Comparison of ENCODE assay signal across 29 cellular contexts in genomic region chr13:20709369-20709768, GRCh38. TPM values are rescaled to one million over a fixed set of nuclear protein-coding genes. Genes with fewer than 3 reads are reported as not detected.
DNase-seq lines count a peak whose midpoint lies in the region; ATAC-seq and TF ChIP-seq lines count a peak whose summit lies in the region.
"Had no signal": no experiment of that assay in that cellular context is flagged by ENCODE, and none has a peak within 500 bp of the region (broad histone marks: within the 10 kb centered on the region; RNA-seq: fewer than 3 reads in every experiment).

No MANE protein-coding gene starts in this region.

- H3K36me3 ChIP-seq in GM23248 (ENCODE audit: low read depth) = no peaks in the 10 kb centered on the region
- H3K36me3 ChIP-seq in adipocyte (ENCODE audit: control insufficient read depth, insufficient read depth, low read length, severe bottlenecking) = no peaks in the 10 kb centered on the region
- no peaks in the 10 kb centered on the region for H3K36me3 ChIP-seq in esophagus muscularis mucosa
- H3K36me3 ChIP-seq in skeletal muscle satellite cell (ENCODE audit: insufficient read depth, low read length) = no peaks in the 10 kb centered on the region
- no peaks in the 10 kb centered on the region for H3K36me3 ChIP-seq in brain microvascular endothelial cell (replicated peaks)
- H3K36me3 ChIP-seq: BLaER1 treated with 17β-estradiol and CSF1 and Interleukin-3, amounts not matched to agents 10 nM and 100 nM; colonic mucosa; prostate gland had no signal

- H3K9me3 ChIP-seq in GM23248 (ENCODE audit: low read depth) = no peaks in the 10 kb centered on the region
- H3K9me3 ChIP-seq in adipocyte (ENCODE audit: control insufficient read depth, low read length) = no peaks in the 10 kb centered on the region
- H3K9me3 ChIP-seq in esophagus muscularis mucosa = no peaks in the 10 kb centered on the region
- H3K9me3 ChIP-seq in skeletal muscle satellite cell (replicated peaks; ENCODE audit: low read length) = no peaks in the 10 kb centered on the region
- H3K9me3 ChIP-seq: BLaER1 treated with 17β-estradiol and CSF1 and Interleukin-3, amounts not matched to agents 10 nM and 100 nM; Caco-2; colonic mucosa; prostate gland had no signal

- 43 to 46% methylated on average over 8 of the region's 8 CpGs for WGBS in GM23248 (ENCODE audit: low coverage in 1 of 2, low lambda C conversion rate in 2 of 2, missing lambda C conversion rate in 2 of 2), 2 experiments
- 92% methylated on average over 8 of the region's 8 CpGs for WGBS in esophagus muscularis mucosa

- TF ChIP-seq EP300 in esophagus muscularis mucosa (IDR thresholded peaks at IDR 0.05) = no peak

- no peak for TF ChIP-seq CTCF in esophagus muscularis mucosa (IDR thresholded peaks at IDR 0.05)
- no peak for TF ChIP-seq CTCF in brain microvascular endothelial cell (IDR thresholded peaks at IDR 0.05; ENCODE audit: low read depth, low read length, missing control alignments)

- H3K27ac ChIP-seq in GM23248 = peak overlapping the region; percentile 57
- H3K27ac ChIP-seq in esophagus muscularis mucosa (replicated peaks in 1 of 4) = peak overlapping the region; percentile 42 to 63 (median 60)
- H3K27ac ChIP-seq in brain microvascular endothelial cell = no peak overlapping the region
- H3K27ac ChIP-seq: BLaER1 treated with 17β-estradiol and CSF1 and Interleukin-3, amounts not matched to agents 10 nM and 100 nM; colonic mucosa; foreskin keratinocyte; prostate gland; SK-N-MC had no signal

- H2AFZ ChIP-seq in GM23248 = peak overlapping the region; percentile 40; the same call in 1 of the 2 replicates
- H2AFZ ChIP-seq: GM23338 had no signal

- in situ Hi-C loops in GM23248 (cut with MboI) (no loop called here), brain microvascular endothelial cell (cut with HindIII; ENCODE audit: low pct_ligation_motif_present, low sequenced_read_pairs) (no loop called here)

- ATAC-seq in GM18858 (IDR thresholded peaks at IDR 0.05; ENCODE audit: unreplicated experiment) (no peak), GM18517 (IDR thresholded peaks at IDR 0.05; ENCODE audit: unreplicated experiment) (no peak)
- ATAC-seq: foreskin keratinocyte, GM23338, T-helper 17 cell had no signal

- no peaks in the 10 kb centered on the region for H3K9me2 ChIP-seq in GM23248 (ENCODE audit: insufficient read depth)

- no peak for TF ChIP-seq POLR2A in esophagus muscularis mucosa (IDR thresholded peaks at IDR 0.05; ENCODE audit: low read depth)

- H3F3A ChIP-seq in GM23248 (ENCODE audit: insufficient read depth) = peaks cover 30% of the 10 kb centered on the region

- H3K4me3 ChIP-seq in GM23248 = no peak overlapping the region
- peak overlapping the region; percentile 35 for H3K4me3 ChIP-seq in adipocyte (ENCODE audit: low read length)
- no peak overlapping the region for H3K4me3 ChIP-seq in esophagus muscularis mucosa
- H3K4me3 ChIP-seq in skeletal muscle satellite cell (ENCODE audit: low read length) = no peak overlapping the region
- no peak overlapping the region for H3K4me3 ChIP-seq in brain microvascular endothelial cell (ENCODE audit: low read depth, low read length)
- H3K4me3 ChIP-seq: BLaER1 treated with 17β-estradiol and CSF1 and Interleukin-3, amounts not matched to agents 10 nM and 100 nM; colonic mucosa; GM23338; prostate gland; SK-N-MC; smooth muscle cell had no signal

- intact Hi-C loops in esophagus muscularis mucosa (cut with DNase I) = no loop called here

- DNase-seq in GM23248 (no peak), adipocyte (ENCODE audit: low read depth) (no peak), esophagus muscularis mucosa (ENCODE audit: extremely low spot score) (no peak), brain microvascular endothelial cell (no peak)
- DNase-seq in activated effector memory CD4-positive, alpha-beta T cell treated with anti-CD3 and anti-CD28 coated beads, Interleukin-2, amount 50 U/mL, for 16 hours = no peak
- DNase-seq: activated CD4-positive, alpha-beta memory T cell treated with anti-CD3 and anti-CD28 coated beads, Interleukin-2, amount 10 ng/mL, durations not matched to agents 7 days and 5 days; activated CD4-positive, CD25-positive, alpha-beta regulatory T cell treated with anti-CD3 and anti-CD28 coated beads, Interleukin-2, amount 50 U/mL, for 72 hours; activated CD8-positive, alpha-beta memory T cell treated with anti-CD3 and anti-CD28 coated beads, Interleukin-2, amount 50 U/mL, for 48 hours; Caco-2; colonic mucosa; DMS79 treated with DMSO at 0.1 percent for 48 hours; effector memory CD4-positive, alpha-beta T cell; Kasumi-1; kidney glomerular epithelial cell; MV-4-11; NCI-H1436 treated with DMSO at 0.1 percent for 48 hours; NCI-H2107; NCI-H774; stimulated activated CD4-positive, alpha-beta T cell treated with anti-CD3 and anti-CD28 coated beads, Interleukin-1b, Interleukin-23, amount 100 ng/mL, for 48 hours; T-helper 17 cell had no signal

- H3K79me2 ChIP-seq in GM23248 (ENCODE audit: insufficient read depth) = no peaks in the 10 kb centered on the region

- H3K9ac ChIP-seq in GM23248 (peak overlapping the region; percentile 46), adipocyte (ENCODE audit: low read length) (no peak overlapping the region), skeletal muscle satellite cell (ENCODE audit: low read depth, low read length) (no peak overlapping the region)
- H3K9ac ChIP-seq: BLaER1 treated with 17β-estradiol and CSF1 and Interleukin-3, amounts not matched to agents 10 nM and 100 nM had no signal

- no peaks in the 10 kb centered on the region for H3K27me3 ChIP-seq in GM23248 (replicated peaks; ENCODE audit: insufficient read depth)
- no peaks in the 10 kb centered on the region for H3K27me3 ChIP-seq in adipocyte (replicated peaks; ENCODE audit: control insufficient read depth, insufficient read depth, low read length)
- H3K27me3 ChIP-seq in esophagus muscularis mucosa = no peaks in the 10 kb centered on the region
- no peaks in the 10 kb centered on the region for H3K27me3 ChIP-seq in skeletal muscle satellite cell (ENCODE audit: control insufficient read depth, insufficient read depth, low read length)
- H3K27me3 ChIP-seq in brain microvascular endothelial cell (replicated peaks) = no peaks in the 10 kb centered on the region
- H3K27me3 ChIP-seq: BLaER1 treated with 17β-estradiol and CSF1 and Interleukin-3, amounts not matched to agents 10 nM and 100 nM; colonic mucosa had no signal

- no peaks in the 10 kb centered on the region for H4K20me1 ChIP-seq in GM23248 (ENCODE audit: insufficient read depth)
- H4K20me1 ChIP-seq: BLaER1 treated with 17β-estradiol and CSF1 and Interleukin-3, amounts not matched to agents 10 nM and 100 nM had no signal

- H3K4me2 ChIP-seq in GM23248 (ENCODE audit: unreplicated experiment) (peak overlapping the region; percentile 4), skeletal muscle satellite cell (ENCODE audit: low read length) (peak overlapping the region; percentile 36)
- H3K4me2 ChIP-seq: BLaER1 treated with 17β-estradiol and CSF1 and Interleukin-3, amounts not matched to agents 10 nM and 100 nM; GM23338; smooth muscle cell had no signal

- H3K4me1 ChIP-seq in GM23248 (ENCODE audit: insufficient read depth) (peaks cover 38% of the 10 kb centered on the region), adipocyte (ENCODE audit: control insufficient read depth, insufficient read depth, low read length) (peaks cover 33% of the 10 kb centered on the region), esophagus muscularis mucosa (peaks cover 22 to 43% (median 39%) of the 10 kb centered on the region in 4 donors), skeletal muscle satellite cell (ENCODE audit: control insufficient read depth, insufficient read depth, low read length) (peaks cover 35% of the 10 kb centered on the region)
- H3K4me1 ChIP-seq: colonic mucosa, foreskin keratinocyte, prostate gland had no signal

RNA-seq across cellular contexts. Expression of gene IL17D, which starts 5.9 kb away (rescaled TPM):
- 0.54 TPM in 1 of 2 replicates, not detected in the other for total RNA-seq in GM23248 (2014; rRNA removed; shearing (Covaris generic))
- 0.28 and 0.51 TPM in 2 replicates for polyA plus RNA-seq in GM23248 (2016; fragmentation: Nextera tagmentation; extraction: Ambion mirVana)
- total RNA-seq in esophagus muscularis mucosa = 1 to 10 TPM; 4.2 to 9.9 (median 6.7) TPM
- 1.0 and 1.1 TPM in 2 replicates for total RNA-seq in skeletal muscle satellite cell (2012; rRNA removed)
- total RNA-seq: activated CD4-positive, alpha-beta memory T cell treated with anti-CD3 and anti-CD28 coated beads, Interleukin-2, amount 10 ng/mL, durations not matched to agents 7 days and 5 days had no signal
